ENCODE assay signal across 9 cellular contexts in the genomic region with DNA sequence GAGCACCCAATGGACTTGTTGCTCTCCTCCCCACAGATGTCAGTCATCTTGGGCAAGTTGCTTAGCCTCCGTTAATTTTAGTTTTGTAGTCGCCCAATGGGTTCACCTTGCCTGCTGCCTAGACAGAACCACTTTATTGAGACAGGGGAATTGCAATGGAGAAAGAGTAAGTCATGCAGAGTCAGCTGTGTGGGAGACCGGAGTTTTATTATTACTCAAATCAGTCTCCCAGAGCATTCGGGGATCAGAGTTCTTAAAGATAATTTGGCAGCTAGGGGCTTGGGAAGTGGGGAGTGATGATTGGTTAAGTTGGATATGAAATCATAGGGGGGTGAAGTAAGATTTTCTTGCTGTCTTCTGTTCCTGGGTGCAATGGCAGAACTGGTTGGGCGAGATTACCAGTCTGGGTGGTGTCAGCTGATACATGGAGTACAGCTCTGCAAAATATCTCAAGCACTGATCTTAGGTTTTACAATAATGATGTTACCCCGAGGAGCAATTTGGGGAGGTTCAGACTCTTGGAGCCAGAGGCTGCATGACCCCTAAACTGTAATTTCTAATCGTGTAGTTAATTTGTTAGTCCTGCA. TPM values are rescaled to one million over a fixed set of nuclear protein-coding genes. Genes with fewer than 3 reads are reported as not detected.
DNase-seq lines count a peak whose midpoint lies in the region; ATAC-seq and TF ChIP-seq lines count a peak whose summit lies in the region.
"Had no signal": no experiment of that assay in that cellular context is flagged by ENCODE, and none has a peak within 500 bp of the region (broad histone marks: within the 10 kb centered on the region; RNA-seq: fewer than 3 reads in every experiment).

No MANE protein-coding gene starts in this region.

- H3K36me3 Mint-ChIP-seq in CD8-positive, alpha-beta T cell, result peaks cover 72% of the 10 kb centered on the region
- peaks cover 28 to 55% of the 10 kb centered on the region in 2 donors for H3K36me3 Mint-ChIP-seq in activated T-cell treated with anti-CD3 and anti-CD28 coated beads, Interleukin-2, amount 50 U/mL, for 72 hours (ENCODE audit: insufficient read depth in 2 of 2)

- H3K27ac ChIP-seq in CD8-positive, alpha-beta T cell (ENCODE audit: low read depth, low read length), result peak overlapping the region; percentile 92
- peak overlapping the region; percentile 87 for H3K27ac ChIP-seq in KMS-11

- POLR2A ChIA-PET in CD8-positive, alpha-beta T cell (lab: Charles Lee), result interaction anchor here (0.7 to 11.6 kb wide), 8 partner anchors 9 to 153 kb away, joined by 3 to 232 read pairs (median 10); partner anchors contain the start of gene SLC38A1

- DNase-seq in CD8-positive, alpha-beta T cell, result no peak
- DNase-seq in activated T-cell treated with anti-CD3 and anti-CD28 coated beads, Interleukin-2, amount 50 U/mL, for 72 hours, result peak; percentile 31 to 41
- DNase-seq in mucosa of descending colon (peak in 2 of 3 donors; percentile 39 to 46), RKO (ENCODE audit: low spot score) (no peak), NCI-H2029 treated with DMSO at 0.1 percent for 48 hours (lab: John Stamatoyannopoulos, UW) (no peak), NCI-H526 treated with DMSO at 0.1 percent for 48 hours (lab: John Stamatoyannopoulos, UW) (no peak), left cardiac atrium (no peak)
- DNase-seq: NCI-H510A treated with DMSO at 0.1 percent for 48 hours had no signal

- no peak for ATAC-seq in CD8-positive, alpha-beta T cell
- no peak for ATAC-seq in activated T-cell treated with anti-CD3 and anti-CD28 coated beads, Interleukin-2, amount 50 U/mL, for 72 hours (replicated peaks in 1 of 2)
- ATAC-seq in mucosa of descending colon, result no peak
- no peak for ATAC-seq in left cardiac atrium

- peak overlapping the region; percentile 79 for H3K4me3 Mint-ChIP-seq in CD8-positive, alpha-beta T cell
- H3K4me3 Mint-ChIP-seq in activated T-cell treated with anti-CD3 and anti-CD28 coated beads, Interleukin-2, amount 50 U/mL, for 72 hours, result peak overlapping the region; percentile 78 to 83

- H3K27me3 ChIP-seq in CD8-positive, alpha-beta T cell (ENCODE audit: insufficient read depth, low read length), result no peaks in the 10 kb centered on the region
- no peaks in the 10 kb centered on the region for H3K27me3 ChIP-seq in KMS-11 (ENCODE audit: insufficient read depth, low read depth)

- intact Hi-C loops in CD8-positive, alpha-beta T cell (cut with DNase I, micrococcal nuclease), result loop anchor here in 1 of 2 experiments (5.0 to 10.0 kb wide), 3 partner anchors 226 to 1146 kb away; partner anchors contain the start of gene SCAF11
- intact Hi-C loops in mucosa of descending colon (cut with DNase I, micrococcal nuclease), result no loop called here
- intact Hi-C loops in left cardiac atrium (cut with DNase I), result no loop called here

- peaks cover 97% of the 10 kb centered on the region for H3K4me1 ChIP-seq in CD8-positive, alpha-beta T cell (ENCODE audit: insufficient read depth, low read length)
- H3K4me1 ChIP-seq in KMS-11 (ENCODE audit: low read depth, poor library complexity, severe bottlenecking), result peaks cover 99% of the 10 kb centered on the region
- H3K4me1 ChIP-seq in mucosa of descending colon (ENCODE audit: low read depth), result peaks cover 40% of the 10 kb centered on the region

- TF ChIP-seq CTCF in CD8-positive, alpha-beta T cell (IDR thresholded peaks at IDR 0.05), result no peak
- TF ChIP-seq CTCF in KMS-11 (conservative IDR thresholded peaks at IDR 0.05; ENCODE audit: low read depth, low read length) (no peak), mucosa of descending colon (IDR thresholded peaks at IDR 0.05) (no peak)

- peaks cover 7% of the 10 kb centered on the region for H3K36me3 ChIP-seq in CD8-positive, alpha-beta T cell (ENCODE audit: insufficient read depth, low read length)
- H3K36me3 ChIP-seq in KMS-11 (ENCODE audit: insufficient read depth), result peaks cover 4% of the 10 kb centered on the region; the same call in 1 of the 2 replicates
- H3K36me3 ChIP-seq in mucosa of descending colon (ENCODE audit: low read depth), result no peaks in the 10 kb centered on the region

- CTCF ChIA-PET in CD8-positive, alpha-beta T cell (lab: Charles Lee), result interaction anchor here (0.8 to 1.8 kb wide), 3 partner anchors 10 to 55 kb away, joined by 3 to 4 read pairs (median 3); no protein-coding TSS in a partner anchor

- no peaks in the 10 kb centered on the region for H3K27me3 Mint-ChIP-seq in CD8-positive, alpha-beta T cell (ENCODE audit: low read depth)
- H3K27me3 Mint-ChIP-seq in activated T-cell treated with anti-CD3 and anti-CD28 coated beads, Interleukin-2, amount 50 U/mL, for 72 hours (ENCODE audit: low read depth), result no peaks in the 10 kb centered on the region

- no peaks in the 10 kb centered on the region for H3K9me3 ChIP-seq in CD8-positive, alpha-beta T cell (ENCODE audit: low read length)
- no peaks in the 10 kb centered on the region for H3K9me3 ChIP-seq in mucosa of descending colon

- no peaks in the 10 kb centered on the region for H4K20me1 ChIP-seq in KMS-11 (ENCODE audit: insufficient read depth)

- peak overlapping the region; percentile 97 for H3K4me2 ChIP-seq in KMS-11

- no peak overlapping the region for H2AFZ ChIP-seq in KMS-11 (ENCODE audit: low read depth)

- H3K9ac ChIP-seq in KMS-11, result no peak overlapping the region

- peaks cover 38% of the 10 kb centered on the region for H3K79me2 ChIP-seq in KMS-11 (ENCODE audit: insufficient read depth, low read depth)

- peak overlapping the region; percentile 98 for H3K27ac Mint-ChIP-seq in CD8-positive, alpha-beta T cell
- peak overlapping the region; percentile 92 for H3K27ac Mint-ChIP-seq in activated T-cell treated with anti-CD3 and anti-CD28 coated beads, Interleukin-2, amount 50 U/mL, for 72 hours

- H3K4me3 ChIP-seq in CD8-positive, alpha-beta T cell (ENCODE audit: low read depth, low read length), result peak overlapping the region; percentile 47
- H3K4me3 ChIP-seq in KMS-11 (IDR thresholded peaks at IDR 0.05; ENCODE audit: insufficient read depth, low read depth, low read length) (no peak overlapping the region), mucosa of descending colon (no peak overlapping the region)

- H3K9me3 Mint-ChIP-seq in CD8-positive, alpha-beta T cell, result no peaks in the 10 kb centered on the region
- no peaks in the 10 kb centered on the region for H3K9me3 Mint-ChIP-seq in activated T-cell treated with anti-CD3 and anti-CD28 coated beads, Interleukin-2, amount 50 U/mL, for 72 hours

- H3K4me1 Mint-ChIP-seq in CD8-positive, alpha-beta T cell (ENCODE audit: low read depth), result peaks cover 95% of the 10 kb centered on the region
- peaks cover 100% of the 10 kb centered on the region for H3K4me1 Mint-ChIP-seq in activated T-cell treated with anti-CD3 and anti-CD28 coated beads, Interleukin-2, amount 50 U/mL, for 72 hours (ENCODE audit: low read depth)

RNA-seq across cellular contexts. Expression of gene SLC38A1, which starts 50.2 kb away (rescaled TPM):
- total RNA-seq in CD8-positive, alpha-beta T cell, result 100 to 1,000 TPM; 440 to 464 TPM
- 100 to 1,000 TPM; 265 to 277 TPM for total RNA-seq in activated T-cell treated with anti-CD3 and anti-CD28 coated beads, Interleukin-2, amount 50 U/mL, for 72 hours
- total RNA-seq in mucosa of descending colon, result 100 to 1,000 TPM; 116 to 157 (median 132) TPM
- total RNA-seq in left cardiac atrium, result 100 to 1,000 TPM in 1 of 2 donors, 10 to 100 TPM in 1; 74.6 to 172 TPM

Comparison
In these comparisons a context has a peak if more than half of its experiments do, and no peak if none do; other contexts are left out.
1. DNase-seq: peak in activated T-cell treated with anti-CD3 and anti-CD28 coated beads, Interleukin-2, amount 50 U/mL, for 72 hours (2 of 2) and mucosa of descending colon (2 of 3); none in CD8-positive, alpha-beta T cell (0 of 7), RKO (single experiment), NCI-H2029 treated with DMSO at 0.1 percent for 48 hours (single experiment), NCI-H526 treated with DMSO at 0.1 percent for 48 hours (single experiment) and left cardiac atrium (single experiment).